2 cellular contexts compared by ENCODE assay signal in the genomic region with DNA sequence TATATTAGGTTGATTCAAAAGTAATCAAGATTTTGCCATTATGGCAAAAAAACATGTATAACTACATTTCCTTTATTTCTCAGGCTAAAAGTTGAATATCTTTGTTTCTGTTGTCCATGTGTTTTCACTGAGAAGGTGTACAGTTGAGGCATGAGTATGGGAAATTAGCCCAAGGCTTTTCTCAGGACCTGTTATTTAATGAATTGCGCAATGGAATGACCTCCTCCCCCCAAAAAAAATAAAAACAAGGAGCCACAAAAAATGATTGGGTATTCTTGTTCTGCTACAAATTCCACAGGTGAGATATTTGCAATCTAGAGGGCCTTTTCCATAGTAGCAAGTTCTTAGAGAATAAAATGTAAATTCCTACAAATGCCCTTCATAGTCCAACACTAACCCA.
TF ChIP-seq lines count a peak whose summit lies in the region.

No MANE protein-coding gene starts in this region.

TF ChIP-seq in HepG2, 621 proteins besides CTCF, POLR2A, EP300 and RAD21 (continued from another document):
- TF ChIP-seq, protein P1, sequence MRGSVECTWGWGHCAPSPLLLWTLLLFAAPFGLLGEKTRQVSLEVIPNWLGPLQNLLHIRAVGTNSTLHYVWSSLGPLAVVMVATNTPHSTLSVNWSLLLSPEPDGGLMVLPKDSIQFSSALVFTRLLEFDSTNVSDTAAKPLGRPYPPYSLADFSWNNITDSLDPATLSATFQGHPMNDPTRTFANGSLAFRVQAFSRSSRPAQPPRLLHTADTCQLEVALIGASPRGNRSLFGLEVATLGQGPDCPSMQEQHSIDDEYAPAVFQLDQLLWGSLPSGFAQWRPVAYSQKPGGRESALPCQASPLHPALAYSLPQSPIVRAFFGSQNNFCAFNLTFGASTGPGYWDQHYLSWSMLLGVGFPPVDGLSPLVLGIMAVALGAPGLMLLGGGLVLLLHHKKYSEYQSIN (CRISPR knock-in tag; IDR thresholded peaks at IDR 0.05; ENCODE audit: borderline replicate concordance): no peak
- TF ChIP-seq ZNF597 (CRISPR knock-in tag; IDR thresholded peaks at IDR 0.05) (no peak), ATF6 (CRISPR knock-in tag; conservative IDR thresholded peaks at IDR 0.05) (no peak), ZNF777 (CRISPR knock-in tag; IDR thresholded peaks at IDR 0.05) (no peak)

TF ChIP-seq in K562, 482 proteins besides CTCF, POLR2A, EP300 and RAD21 (continued from another document):
- TF ChIP-seq, protein P2, sequence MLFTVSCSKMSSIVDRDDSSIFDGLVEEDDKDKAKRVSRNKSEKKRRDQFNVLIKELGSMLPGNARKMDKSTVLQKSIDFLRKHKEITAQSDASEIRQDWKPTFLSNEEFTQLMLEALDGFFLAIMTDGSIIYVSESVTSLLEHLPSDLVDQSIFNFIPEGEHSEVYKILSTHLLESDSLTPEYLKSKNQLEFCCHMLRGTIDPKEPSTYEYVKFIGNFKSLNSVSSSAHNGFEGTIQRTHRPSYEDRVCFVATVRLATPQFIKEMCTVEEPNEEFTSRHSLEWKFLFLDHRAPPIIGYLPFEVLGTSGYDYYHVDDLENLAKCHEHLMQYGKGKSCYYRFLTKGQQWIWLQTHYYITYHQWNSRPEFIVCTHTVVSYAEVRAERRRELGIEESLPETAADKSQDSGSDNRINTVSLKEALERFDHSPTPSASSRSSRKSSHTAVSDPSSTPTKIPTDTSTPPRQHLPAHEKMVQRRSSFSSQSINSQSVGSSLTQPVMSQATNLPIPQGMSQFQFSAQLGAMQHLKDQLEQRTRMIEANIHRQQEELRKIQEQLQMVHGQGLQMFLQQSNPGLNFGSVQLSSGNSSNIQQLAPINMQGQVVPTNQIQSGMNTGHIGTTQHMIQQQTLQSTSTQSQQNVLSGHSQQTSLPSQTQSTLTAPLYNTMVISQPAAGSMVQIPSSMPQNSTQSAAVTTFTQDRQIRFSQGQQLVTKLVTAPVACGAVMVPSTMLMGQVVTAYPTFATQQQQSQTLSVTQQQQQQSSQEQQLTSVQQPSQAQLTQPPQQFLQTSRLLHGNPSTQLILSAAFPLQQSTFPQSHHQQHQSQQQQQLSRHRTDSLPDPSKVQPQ (CRISPR knock-in tag; IDR thresholded peaks at IDR 0.05; ENCODE audit: borderline replicate concordance): no peak
